ENCODE assay signal across 3 cellular contexts in genomic region chrX:148823986-148824385, GRCh38.
A peak's percentile ranks its signal among the peaks of the same experiment; 100 is the strongest.
TF ChIP-seq lines count a peak whose summit lies in the region.

No MANE protein-coding gene starts in this region.

TF ChIP-seq in SK-N-SH, 30 proteins besides CTCF, POLR2A, EP300 and RAD21 (continued from another document):
- peak; percentile 40; the same call in 1 of the 2 replicates for TF ChIP-seq REST (IDR thresholded peaks at IDR 0.05; ENCODE audit: low read depth, low read length)

TF ChIP-seq in SK-N-SH treated with all-trans-retinoic acid at 6 μM for 48 hours, 23 proteins besides CTCF, POLR2A, EP300 and RAD21 (continued from another document):
- TF ChIP-seq TOX (CRISPR knock-in tag; IDR thresholded peaks at IDR 0.05; ENCODE audit: borderline replicate concordance) = no peak
- no peak for TF ChIP-seq BACH2 (CRISPR knock-in tag; IDR thresholded peaks at IDR 0.05; ENCODE audit: borderline replicate concordance)
- TF ChIP-seq CSDC2 (CRISPR knock-in tag; IDR thresholded peaks at IDR 0.05) = no peak

TF ChIP-seq in Ishikawa, 13 proteins besides CTCF, POLR2A, EP300 and RAD21:
- TF ChIP-seq REST (IDR thresholded peaks at IDR 0.05; ENCODE audit: low read depth) (peak; percentile 60), CEBPB (IDR thresholded peaks at IDR 0.05) (no peak)
